In the genomic region with DNA sequence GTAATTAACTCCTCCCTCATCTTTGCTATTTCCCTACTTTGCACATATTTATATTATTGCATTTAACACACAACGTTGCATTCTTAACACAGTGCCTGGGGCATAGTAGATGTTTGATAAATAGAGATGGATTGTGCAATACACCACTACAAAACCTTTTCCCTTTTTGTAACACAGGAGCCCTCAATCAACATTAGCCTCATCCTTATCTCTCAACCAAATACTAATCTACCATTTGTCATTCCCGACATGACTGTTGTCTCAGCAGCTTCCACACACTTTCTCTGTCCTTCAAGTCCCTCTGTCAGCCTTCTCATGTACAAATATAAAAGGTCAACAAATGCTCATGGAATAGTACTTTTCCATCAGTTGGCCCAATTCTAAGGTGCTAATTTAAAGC, we compare ENCODE assay signal across 23 cellular contexts.
DNase-seq lines count a peak whose midpoint lies in the region; TF ChIP-seq lines count a peak whose summit lies in the region.
"Had no signal": no experiment of that assay in that cellular context is flagged by ENCODE, and none has a peak within 500 bp of the region (broad histone marks: within the 10 kb centered on the region; RNA-seq: fewer than 3 reads in every experiment).

No MANE protein-coding gene starts in this region.

- H3T11ph ChIP-seq in H9 (ENCODE audit: low read length): no peak overlapping the region

- H3K27me3 Mint-ChIP-seq in HFFc6 (ENCODE audit: insufficient read depth): peaks cover 1% of the 10 kb centered on the region
- no peaks in the 10 kb centered on the region for H3K27me3 Mint-ChIP-seq in H9 (ENCODE audit: low read depth)
- H3K27me3 Mint-ChIP-seq in chondrocyte (ENCODE audit: low read depth): no peaks in the 10 kb centered on the region
- H3K27me3 Mint-ChIP-seq: CD4-positive, alpha-beta memory T cell; IgD-negative memory B cell had no signal

- H2AFZ ChIP-seq in osteoblast (ENCODE audit: low read length): no peak overlapping the region
- no peak overlapping the region for H2AFZ ChIP-seq in H9 (ENCODE audit: low read length)

- no peak overlapping the region for H3K9ac ChIP-seq in H9 (ENCODE audit: extremely low read depth, insufficient read length, low read length)
- H3K9ac ChIP-seq: BLaER1 treated with 17β-estradiol and CSF1 and Interleukin-3, amounts not matched to agents 10 nM and 100 nM had no signal

- TF ChIP-seq POLR2A in adrenal gland (IDR thresholded peaks at IDR 0.05): no peak
- TF ChIP-seq POLR2A in uterus (IDR thresholded peaks at IDR 0.05): no peak

- H2BK5ac ChIP-seq in H9 (ENCODE audit: insufficient read length, low read length): no peak overlapping the region

- H3K36me3 ChIP-seq in adrenal gland (replicated peaks in 1 of 2) (no peaks in the 10 kb centered on the region), osteoblast (ENCODE audit: insufficient read depth, low read length) (peaks cover 5% of the 10 kb centered on the region), uterus (no peaks in the 10 kb centered on the region)
- H3K36me3 ChIP-seq: BLaER1 treated with 17β-estradiol and CSF1 and Interleukin-3, amounts not matched to agents 10 nM and 100 nM; SJSA1 had no signal

- H3K18ac ChIP-seq in H9 (ENCODE audit: insufficient read length, low read depth, low read length): no peak overlapping the region

- DNase-seq in NCI-H146 (lab: John Stamatoyannopoulos, UW) (peak; percentile 5), NCI-H146 treated with DMSO at 0.1 percent for 48 hours (lab: John Stamatoyannopoulos, UW; ENCODE audit: unreplicated experiment) (no peak), HFFc6 (no peak), adrenal gland (no peak), osteoblast (ENCODE audit: insufficient read length, low spot score, missing footprints) (no peak), H9 (no peak), chondrocyte (ENCODE audit: low spot score) (no peak), uterus (no peak)
- DNase-seq: 8988T; CD4-positive, alpha-beta memory T cell; DMS153; Kasumi-1; MM.1S; NCI-H1092 treated with DMSO at 0.1 percent for 48 hours; NCI-H1436 treated with DMSO at 0.1 percent for 48 hours; NCI-H2029 treated with DMSO at 0.1 percent for 48 hours; NCI-H2171; NCI-H446; NCI-H526; OCI-M1 had no signal

- H3K4me1 Mint-ChIP-seq in HFFc6 (ENCODE audit: low read depth) (peaks cover 75% of the 10 kb centered on the region), H9 (no peaks in the 10 kb centered on the region; a peak in 1 of 4 replicates), chondrocyte (ENCODE audit: low read depth) (no peaks in the 10 kb centered on the region)
- H3K4me1 Mint-ChIP-seq: IgD-negative memory B cell had no signal

- H3K4me3 Mint-ChIP-seq in HFFc6 (peak overlapping the region; percentile 57; the same call in 1 of the 2 replicates), H9 (no peak overlapping the region), chondrocyte (ENCODE audit: unreplicated experiment) (no peak overlapping the region)
- H3K4me3 Mint-ChIP-seq: CD4-positive, alpha-beta memory T cell; IgD-negative memory B cell had no signal

- no peak overlapping the region for H2BK15ac ChIP-seq in H9 (ENCODE audit: low read depth, low read length)

- H2BK20ac ChIP-seq in H9 (ENCODE audit: low read depth, low read length, poor library complexity, severe bottlenecking): no peak overlapping the region

- H4K91ac ChIP-seq in H9 (ENCODE audit: insufficient read length, low read depth, low read length): no peak overlapping the region

- no peak overlapping the region for H2AK5ac ChIP-seq in H9 (ENCODE audit: insufficient read length, low read length)

- H3K36me3 Mint-ChIP-seq in HFFc6 (ENCODE audit: low read depth) (no peaks in the 10 kb centered on the region; the same call in 1 of the 2 replicates), H9 (ENCODE audit: insufficient read depth in 1 of 3, low read depth in 3 of 3) (no peaks in the 10 kb centered on the region), chondrocyte (ENCODE audit: low read depth) (no peaks in the 10 kb centered on the region)
- H3K36me3 Mint-ChIP-seq: CD4-positive, alpha-beta memory T cell; IgD-negative memory B cell had no signal

- no peaks in the 10 kb centered on the region for H3K23me2 ChIP-seq in H9 (ENCODE audit: insufficient read length, low read depth, low read length, poor library complexity, severe bottlenecking)

- WGBS in adrenal gland, 4 donors: 24 to 37% (median 33%) methylated on average over 2 of the region's 2 CpGs
- no CpG with 5 or more reads among the region's 2 CpGs for WGBS in H9 (ENCODE audit: extremely low coverage, insufficient read length, low lambda C conversion rate)

- H3K9me3 Mint-ChIP-seq in HFFc6 (no peaks in the 10 kb centered on the region), H9 (no peaks in the 10 kb centered on the region), chondrocyte (ENCODE audit: low read depth) (peaks cover 3% of the 10 kb centered on the region)

- peaks cover 6 to 16% of the 10 kb centered on the region in 2 donors for H3K4me1 ChIP-seq in adrenal gland (replicated peaks in 1 of 2)
- H3K4me1 ChIP-seq in osteoblast (ENCODE audit: insufficient read depth, low read length): peaks cover 38% of the 10 kb centered on the region
- no peaks in the 10 kb centered on the region for H3K4me1 ChIP-seq in H9 (ENCODE audit: insufficient read depth, low read length)
- no peaks in the 10 kb centered on the region for H3K4me1 ChIP-seq in uterus

- H2BK120ac ChIP-seq in H9 (ENCODE audit: low read depth, low read length, poor library complexity, severe bottlenecking): no peak overlapping the region

- intact Hi-C loops in adrenal gland (cut with DNase I) (no loop called here), uterus (cut with DNase I; ENCODE audit: low total_unique reads) (no loop called here)

- H3K79me1 ChIP-seq in H9 (ENCODE audit: insufficient read depth, low read depth, low read length, poor library complexity, severe bottlenecking): no peaks in the 10 kb centered on the region

- H3K27ac ChIP-seq in adrenal gland: peak overlapping the region in 3 of 5 donors; percentile 59 to 76 (median 75)
- H3K27ac ChIP-seq in osteoblast (ENCODE audit: low read depth, low read length): peak overlapping the region; percentile 86
- H3K27ac ChIP-seq in H9 (ENCODE audit: insufficient read length, low read depth, low read length): no peak overlapping the region
- no peak overlapping the region for H3K27ac ChIP-seq in uterus
- H3K27ac ChIP-seq: BLaER1 treated with 17β-estradiol and CSF1 and Interleukin-3, amounts not matched to agents 10 nM and 100 nM; SJSA1 had no signal

- no peak overlapping the region for H3K56ac ChIP-seq in H9 (ENCODE audit: insufficient read length, low read depth, low read length)

- H4K20me1 ChIP-seq in osteoblast (ENCODE audit: insufficient read depth, low read length) (no peaks in the 10 kb centered on the region), H9 (ENCODE audit: control insufficient read depth, insufficient read depth, insufficient read length) (no peaks in the 10 kb centered on the region)
- H4K20me1 ChIP-seq: BLaER1 treated with 17β-estradiol and CSF1 and Interleukin-3, amounts not matched to agents 10 nM and 100 nM had no signal

- TF ChIP-seq CTCF in HFFc6 (IDR thresholded peaks at IDR 0.05): no peak
- TF ChIP-seq CTCF in adrenal gland (IDR thresholded peaks at IDR 0.05): no peak
- TF ChIP-seq CTCF in osteoblast (IDR thresholded peaks at IDR 0.05; ENCODE audit: extremely low read depth, low read depth, low read length): no peak
- no peak for TF ChIP-seq CTCF in H9 (conservative IDR thresholded peaks at IDR 0.05)
- TF ChIP-seq CTCF in chondrocyte (IDR thresholded peaks at IDR 0.05): no peak
- TF ChIP-seq CTCF in uterus (IDR thresholded peaks at IDR 0.05): no peak

- H4K5ac ChIP-seq in H9 (ENCODE audit: insufficient read length, low read depth, low read length): no peak overlapping the region

- H3K27ac Mint-ChIP-seq in HFFc6 (peak overlapping the region; percentile 90), H9 (no peak overlapping the region; a peak in 2 of 7 replicates), chondrocyte (ENCODE audit: unreplicated experiment) (no peak overlapping the region)
- H3K27ac Mint-ChIP-seq: CD4-positive, alpha-beta memory T cell; IgD-negative memory B cell had no signal

- no peak overlapping the region for H3K23ac ChIP-seq in H9 (ENCODE audit: insufficient read length, low read depth, low read length)

- H3K14ac ChIP-seq in H9 (ENCODE audit: insufficient read depth, low read length): no peak overlapping the region

- H2BK12ac ChIP-seq in H9 (ENCODE audit: insufficient read length, low read depth, low read length): no peak overlapping the region

- no peaks in the 10 kb centered on the region for H3K9me3 ChIP-seq in adrenal gland (replicated peaks in 1 of 3)
- H3K9me3 ChIP-seq in osteoblast (ENCODE audit: low read depth, low read length): no peaks in the 10 kb centered on the region
- no peaks in the 10 kb centered on the region for H3K9me3 ChIP-seq in H9 (ENCODE audit: control insufficient read depth, low read depth, low read length)
- H3K9me3 ChIP-seq in uterus: no peaks in the 10 kb centered on the region
- H3K9me3 ChIP-seq: BLaER1 treated with 17β-estradiol and CSF1 and Interleukin-3, amounts not matched to agents 10 nM and 100 nM; SJSA1 had no signal

- H4K8ac ChIP-seq in H9 (replicated peaks; ENCODE audit: insufficient read length, low read depth, low read length): no peak overlapping the region

- H3K79me2 ChIP-seq in osteoblast (ENCODE audit: insufficient read depth, low read length): peaks cover 18% of the 10 kb centered on the region
- H3K79me2 ChIP-seq in H9 (ENCODE audit: insufficient read depth, low read length): no peaks in the 10 kb centered on the region

- H3K4me3 ChIP-seq in adrenal gland (no peak overlapping the region), osteoblast (ENCODE audit: insufficient read depth, low read length) (no peak overlapping the region), uterus (no peak overlapping the region)
- H3K4me3 ChIP-seq: BLaER1 treated with 17β-estradiol and CSF1 and Interleukin-3, amounts not matched to agents 10 nM and 100 nM; SJSA1 had no signal

- H3K4ac ChIP-seq in H9 (ENCODE audit: low read depth, low read length): no peak overlapping the region

- H3K4me2 ChIP-seq in osteoblast (ENCODE audit: insufficient read depth, low read length) (no peak overlapping the region), H9 (ENCODE audit: insufficient read depth, insufficient read length, low read length) (no peak overlapping the region)
- H3K4me2 ChIP-seq: BLaER1 treated with 17β-estradiol and CSF1 and Interleukin-3, amounts not matched to agents 10 nM and 100 nM had no signal

- H3K27me3 ChIP-seq in adrenal gland: no peaks in the 10 kb centered on the region
- H3K27me3 ChIP-seq in osteoblast (ENCODE audit: insufficient read depth, low read length): no peaks in the 10 kb centered on the region
- H3K27me3 ChIP-seq in H9 (ENCODE audit: insufficient read depth, low read length): no peaks in the 10 kb centered on the region
- no peaks in the 10 kb centered on the region for H3K27me3 ChIP-seq in uterus
- H3K27me3 ChIP-seq: BLaER1 treated with 17β-estradiol and CSF1 and Interleukin-3, amounts not matched to agents 10 nM and 100 nM; SJSA1 had no signal

Comparison
In these comparisons a context has a peak if more than half of its experiments do, and no peak if none do; other contexts are left out.
1. H3K27ac ChIP-seq: peak in adrenal gland (3 of 5) and osteoblast (single experiment); none in H9 (single experiment) and uterus (0 of 2).